Comparison of ENCODE assay signal across 12 cellular contexts in the genomic region with DNA sequence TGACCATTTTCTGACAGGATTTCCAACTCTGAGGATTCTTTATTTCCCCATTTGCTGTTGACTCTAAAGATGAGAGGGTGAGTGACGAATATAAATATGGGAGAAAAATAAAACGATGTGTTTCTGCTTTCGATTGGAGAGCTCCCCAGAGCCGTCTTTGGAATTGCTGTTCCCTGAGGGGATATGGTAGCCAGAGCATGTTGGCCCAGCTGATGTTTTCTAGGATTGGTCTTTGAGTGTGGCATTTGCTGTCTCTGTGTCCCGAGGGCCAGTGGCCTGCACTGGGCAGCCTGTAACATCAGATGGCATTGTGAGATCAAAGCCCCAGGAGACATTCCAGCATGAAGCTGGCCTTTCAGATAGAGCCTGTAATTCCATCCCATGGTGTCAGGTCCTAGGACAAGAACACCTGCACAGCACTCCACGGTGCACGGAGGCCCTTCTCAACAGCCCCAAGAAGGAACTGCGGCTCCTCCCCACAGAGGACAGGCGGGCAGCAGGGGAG. TPM values are rescaled to one million over a fixed set of nuclear protein-coding genes. Genes with fewer than 3 reads are reported as not detected.
A peak's percentile ranks its signal among the peaks of the same experiment; 100 is the strongest.
DNase-seq lines count a peak whose midpoint lies in the region; ATAC-seq and TF ChIP-seq lines count a peak whose summit lies in the region.
"Had no signal": no experiment of that assay in that cellular context is flagged by ENCODE, and none has a peak within 500 bp of the region (broad histone marks: within the 10 kb centered on the region; RNA-seq: fewer than 3 reads in every experiment).

No MANE protein-coding gene starts in this region.

- no peak overlapping the region for H2BK5ac ChIP-seq in IMR-90 (ENCODE audit: low read depth, low read length, poor library complexity, severe bottlenecking)

- peaks cover 3% of the 10 kb centered on the region for H3K36me3 Mint-ChIP-seq in chondrocyte (ENCODE audit: low read depth)

- H3K36me3 ChIP-seq in IMR-90 (ENCODE audit: control insufficient read depth, insufficient read depth, low read length) (peaks cover 5% of the 10 kb centered on the region), lower lobe of right lung (peaks cover 10% of the 10 kb centered on the region), stomach smooth muscle (ENCODE audit: control insufficient read depth in 2 of 2, insufficient read depth in 2 of 2, low read length in 2 of 2) (peaks cover 3 to 4% of the 10 kb centered on the region in 2 donors)

- H3K27me3 ChIP-seq in IMR-90 (ENCODE audit: control insufficient read depth, insufficient read depth, low read length), result no peaks in the 10 kb centered on the region
- no peaks in the 10 kb centered on the region for H3K27me3 ChIP-seq in lower lobe of right lung (ENCODE audit: low read depth)
- H3K27me3 ChIP-seq in stomach smooth muscle (ENCODE audit: control insufficient read depth in 1 of 2, insufficient read depth in 2 of 2, low read length in 2 of 2), result no peaks in the 10 kb centered on the region

- no peak overlapping the region for H3K23ac ChIP-seq in IMR-90 (ENCODE audit: low read depth, low read length)

- intact Hi-C loops in IMR-90 (cut with micrococcal nuclease), result no loop called here
- intact Hi-C loops in lower lobe of right lung (cut with DNase I), result no loop called here

- CTCF ChIA-PET in IMR-90 (lab: Yijun Ruan, JAX), result interaction anchor here (0.6 to 1.6 kb wide), 6 partner anchors 25 to 493 kb away, joined by 3 to 8 read pairs (median 3); partner anchors contain the start of gene TTPAL

- no peak overlapping the region for H3K56ac ChIP-seq in IMR-90 (ENCODE audit: extremely low read depth, insufficient read depth, low read length)

- H2AK5ac ChIP-seq in IMR-90 (ENCODE audit: low read depth, low read length), result peak overlapping the region; percentile 86; the same call in 1 of the 2 replicates

- no peak overlapping the region for H3K4me2 ChIP-seq in IMR-90 (ENCODE audit: low read depth, low read length)

- no peaks in the 10 kb centered on the region for H3K27me3 Mint-ChIP-seq in chondrocyte (ENCODE audit: low read depth)

- H3K9me3 ChIP-seq in IMR-90 (ENCODE audit: control insufficient read depth, insufficient read depth, low read length) (peaks cover 3% of the 10 kb centered on the region; the same call in 1 of the 2 replicates), lower lobe of right lung (no peaks in the 10 kb centered on the region), stomach smooth muscle (ENCODE audit: control insufficient read depth in 2 of 2, low read length in 2 of 2) (no peaks in the 10 kb centered on the region)

- H3K27ac Mint-ChIP-seq in chondrocyte (ENCODE audit: unreplicated experiment), result peak overlapping the region; percentile 49

- no peak for TF ChIP-seq POLR2A in IMR-90 (IDR thresholded peaks at IDR 0.05; ENCODE audit: low read depth, low read length)

- no peak overlapping the region for H3K4me3 ChIP-seq in IMR-90 (ENCODE audit: insufficient read depth, low read depth, low read length)
- no peak overlapping the region for H3K4me3 ChIP-seq in lower lobe of right lung
- peak overlapping the region; percentile 57 to 68 for H3K4me3 ChIP-seq in stomach smooth muscle (ENCODE audit: low read length in 2 of 2)

- H2BK120ac ChIP-seq in IMR-90 (ENCODE audit: low read depth, low read length), result peak overlapping the region; percentile 56; the same call in 1 of the 2 replicates

- peak overlapping the region; percentile 45; the same call in 1 of the 3 replicates for H2BK15ac ChIP-seq in IMR-90 (ENCODE audit: low read depth, low read length)

- no peaks in the 10 kb centered on the region for H3K9me3 Mint-ChIP-seq in chondrocyte (ENCODE audit: low read depth)
- H3K9me3 Mint-ChIP-seq: activated T-helper 2 cell treated with anti-CD3 and anti-CD28 coated beads, Interferon-gamma antibody, Interleukin-2, Interleukin-4, amounts not matched to agents 10 μg/mL and 5 μg/mL and 100 μg/mL, durations not matched to agents 14 hours and 24 hours and 36 hours had no signal

- POLR2A ChIA-PET in IMR-90 (lab: Charles Lee; ENCODE audit: unreplicated experiment), result no interaction called here

- peaks cover 6 to 47% of the 10 kb centered on the region in 2 experiments; a peak in 3 of 4 replicates for H3K79me1 ChIP-seq in IMR-90 (ENCODE audit: low read depth in 1 of 2, low read length in 2 of 2)

- peaks cover 9% of the 10 kb centered on the region for H3K4me1 ChIP-seq in IMR-90 (ENCODE audit: control insufficient read depth, insufficient read depth, low read length)
- H3K4me1 ChIP-seq in lower lobe of right lung, result peaks cover 25% of the 10 kb centered on the region
- H3K4me1 ChIP-seq in stomach smooth muscle (ENCODE audit: control insufficient read depth, insufficient read depth, low read length), result peaks cover 15% of the 10 kb centered on the region

- H2AFZ ChIP-seq in IMR-90 (replicated peaks; ENCODE audit: low read length, poor library complexity), result peak overlapping the region; percentile 72

- no peaks in the 10 kb centered on the region for H3K9me1 ChIP-seq in IMR-90 (ENCODE audit: insufficient read depth, low read length)

- no peak overlapping the region for H3K18ac ChIP-seq in IMR-90 (ENCODE audit: low read depth, low read length)

- no TSS peak for BruUV-seq in IMR-90 (replicated peaks; lab: Mats Ljungman, UMichigan)

- ATAC-seq in IMR-90 (ENCODE audit: low read depth) (no peak), lower lobe of right lung (peak; percentile 3), GM18873 (IDR thresholded peaks at IDR 0.05; ENCODE audit: low FRiP score, unreplicated experiment) (no peak)

- DNase-seq in IMR-90, result no peak
- no peak for DNase-seq in chondrocyte (ENCODE audit: low spot score)
- DNase-seq in lower lobe of right lung, result no peak
- no peak for DNase-seq in NCI-H187 treated with DMSO at 0.1 percent for 48 hours (lab: John Stamatoyannopoulos, UW)
- DNase-seq in NCI-H1048 (lab: John Stamatoyannopoulos, UW), result no peak
- no peak for DNase-seq in activated effector memory CD4-positive, alpha-beta T cell treated with Interleukin-2 at 50 U/mL for 16 hours
- DNase-seq: Kasumi-1; SIG-M5; stimulated activated CD4-positive, alpha-beta T cell treated with anti-CD3 and anti-CD28 coated beads, Interleukin-1b, Interleukin-23, amount 100 ng/mL, for 48 hours had no signal

- peak overlapping the region; percentile 66 for H2AK9ac ChIP-seq in IMR-90 (replicated peaks; ENCODE audit: low read depth, low read length, poor library complexity)

- peaks cover 15% of the 10 kb centered on the region for H3K4me1 Mint-ChIP-seq in chondrocyte (ENCODE audit: low read depth)

- peak overlapping the region; percentile 81 for H4K5ac ChIP-seq in IMR-90 (ENCODE audit: low read depth, low read length)

- no peak for TF ChIP-seq RAD21 in IMR-90 (IDR thresholded peaks at IDR 0.05; ENCODE audit: low read length)

- peaks cover 3% of the 10 kb centered on the region; the same call in 1 of the 2 replicates for H4K20me1 ChIP-seq in IMR-90 (ENCODE audit: insufficient read depth, low read length)

- dilution Hi-C loops in IMR-90 (cut with HindIII; ENCODE audit: low sequenced_read_pairs, unreplicated experiment), result no loop called here

- H4K8ac ChIP-seq in IMR-90 (ENCODE audit: low read depth in 2 of 2, low read length in 2 of 2), result peak overlapping the region; percentile 42 to 77

- in situ Hi-C loops in IMR-90 (cut with MboI; ENCODE audit: low sequenced_read_pairs), result loop anchor here (5.0 to 10.0 kb wide), 3 partner anchors 74 to 394 kb away; partner anchors contain the start of gene OSER1

- peak overlapping the region; percentile 47; the same call in 1 of the 2 replicates for H4K91ac ChIP-seq in IMR-90 (ENCODE audit: insufficient read depth, low read depth, low read length)

- peak overlapping the region; percentile 72 for H2BK20ac ChIP-seq in IMR-90 (ENCODE audit: low read depth, low read length)

- no peak overlapping the region for H3K9ac ChIP-seq in IMR-90 (ENCODE audit: low read depth, low read length)
- H3K9ac ChIP-seq in stomach smooth muscle (ENCODE audit: low read length in 2 of 2), result peak overlapping the region; percentile 50 to 68

- no CpG with 5 or more reads among the region's 9 CpGs for WGBS in IMR-90 (ENCODE audit: extremely low coverage in 2 of 2, insufficient read length in 1 of 2), 2 experiments

- H3K27ac ChIP-seq in IMR-90 (ENCODE audit: insufficient read depth, low read length) (peak overlapping the region; percentile 3; the same call in 1 of the 2 replicates), lower lobe of right lung (peak overlapping the region; percentile 77), stomach smooth muscle (ENCODE audit: low read length) (peak overlapping the region; percentile 82)

- no peak for TF ChIP-seq CTCF in IMR-90 (conservative IDR thresholded peaks at IDR 0.05; ENCODE audit: low read depth, low read length)
- no peak for TF ChIP-seq CTCF in chondrocyte (IDR thresholded peaks at IDR 0.05)
- TF ChIP-seq CTCF in lower lobe of right lung (IDR thresholded peaks at IDR 0.05), result no peak

- H3K14ac ChIP-seq in IMR-90 (replicated peaks; ENCODE audit: low read depth, low read length), result 0 out of 2 replicates have a peak overlapping the region, but pooled peaks have one; percentile 56

- H3K4me3 Mint-ChIP-seq in chondrocyte (ENCODE audit: unreplicated experiment), result no peak overlapping the region

- H3K4ac ChIP-seq in IMR-90 (ENCODE audit: low read depth, low read length), result peak overlapping the region; percentile 77

TF ChIP-seq in IMR-90, 13 proteins besides CTCF, POLR2A, EP300 and RAD21 (continues in another document):
- TF ChIP-seq FOS (IDR thresholded peaks at IDR 0.05; ENCODE audit: low read depth, low read length), result no peak
- TF ChIP-seq SMC3 (IDR thresholded peaks at IDR 0.05; ENCODE audit: low read depth, low read length), result no peak
- no peak for TF ChIP-seq CEBPB (IDR thresholded peaks at IDR 0.05; ENCODE audit: low read depth, low read length)

RNA-seq across cellular contexts. Expression of gene PKIG, which starts 26.7 kb away (rescaled TPM):
- total RNA-seq in IMR-90 (2012; rRNA removed) (69.4 and 78.3 TPM in 2 replicates), chondrocyte (20.3 to 29.3 TPM (median 26.1 TPM) in 3 replicates), lower lobe of right lung (61.6 TPM)
- polyA plus RNA-seq in IMR-90 (2012; rRNA removed), result 89.6 and 91.2 TPM in 2 replicates
- polyA plus RNA-seq in IMR-90 (2012; cell fraction: cytosol; rRNA removed), result 107 and 152 TPM in 2 replicates
- 30.7 and 43.9 TPM in 2 replicates for polyA plus RNA-seq in IMR-90 (2012; cell fraction: nucleus; rRNA removed; ENCODE audit: low replicate concordance)

RNA-seq across cellular contexts. Expression of gene ADA, which starts 42.4 kb away (rescaled TPM):
- total RNA-seq in IMR-90 (2012; rRNA removed), result 6.9 and 8.1 TPM in 2 replicates
- polyA plus RNA-seq in IMR-90 (2012; rRNA removed), result 11.0 and 11.6 TPM in 2 replicates
- polyA plus RNA-seq in IMR-90 (2012; cell fraction: cytosol; rRNA removed), result 9.8 and 15.3 TPM in 2 replicates
- polyA plus RNA-seq in IMR-90 (2012; cell fraction: nucleus; rRNA removed; ENCODE audit: low replicate concordance), result 31.5 and 33.0 TPM in 2 replicates
- 10.6 to 12.1 TPM (median 11.4 TPM) in 3 replicates for total RNA-seq in chondrocyte
- total RNA-seq in lower lobe of right lung, result 7.7 TPM

Comparison
In these comparisons a context has a peak if more than half of its experiments do, and no peak if none do; other contexts are left out.
1. ATAC-seq: peak in lower lobe of right lung (2 of 2); none in IMR-90 (single experiment) and GM18873 (single experiment).
2. H3K27ac ChIP-seq: peak in every context shown above with its lines; median percentile 82 in stomach smooth muscle; 77 in lower lobe of right lung; 3 in IMR-90.
3. H3K4me3 ChIP-seq: peak in stomach smooth muscle (2 of 2); none in IMR-90 (single experiment) and lower lobe of right lung (single experiment).